Comparison of ENCODE assay signal across 8 cellular contexts in the genomic region with DNA sequence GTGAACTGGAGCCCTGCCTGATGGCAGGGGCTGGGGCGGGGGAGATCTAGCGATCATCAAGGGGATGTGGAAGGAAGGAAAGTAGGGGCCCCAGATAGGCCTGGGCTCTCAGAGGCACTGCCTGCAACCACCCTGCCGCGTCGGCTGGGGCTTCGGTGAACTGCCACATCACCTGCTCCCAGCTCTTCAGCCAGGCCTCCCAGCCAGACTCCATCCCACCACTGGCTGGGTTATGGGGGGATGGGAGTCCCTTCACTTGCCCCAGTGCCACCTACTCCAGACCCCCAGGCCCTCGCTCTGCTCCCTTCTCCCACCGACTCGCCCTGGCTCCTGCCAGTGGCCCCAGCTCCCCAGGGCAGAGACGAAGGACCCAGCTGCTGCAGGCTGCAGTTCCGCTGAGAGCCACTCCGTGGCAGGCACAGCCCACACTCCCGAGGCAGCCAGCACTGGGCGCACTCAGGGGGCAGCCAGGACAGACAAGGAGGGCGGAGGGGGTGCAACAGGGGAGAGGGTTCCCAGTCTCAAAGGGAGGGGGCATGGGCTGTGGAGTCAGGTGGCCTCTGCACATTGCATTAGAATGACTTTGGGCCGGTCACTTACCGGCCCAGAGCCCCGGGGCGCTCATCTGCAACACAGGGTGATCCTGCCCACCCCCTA. TPM values are rescaled to one million over a fixed set of nuclear protein-coding genes. Genes with fewer than 3 reads are reported as not detected.
A peak's percentile ranks its signal among the peaks of the same experiment; 100 is the strongest.
DNase-seq lines count a peak whose midpoint lies in the region; ATAC-seq and TF ChIP-seq lines count a peak whose summit lies in the region.

No MANE protein-coding gene starts in this region.

- H3K4me3 ChIP-seq in SK-N-SH (ENCODE audit: low read depth in 2 of 2, low read length in 1 of 2) (peak overlapping the region in 1 of 2 experiments; percentile 48; a peak in 1 of 4 replicates), adrenal gland (no peak overlapping the region), left ventricle myocardium inferior (no peak overlapping the region), sigmoid colon (no peak overlapping the region)

- no peak overlapping the region for H2AFZ ChIP-seq in SK-N-SH (ENCODE audit: low read depth)

- no peaks in the 10 kb centered on the region for H4K20me1 ChIP-seq in SK-N-SH (ENCODE audit: insufficient read depth)

- H3K79me2 ChIP-seq in SK-N-SH (ENCODE audit: insufficient read depth): no peaks in the 10 kb centered on the region

- H3K27ac ChIP-seq in SK-N-SH (ENCODE audit: low read depth in 2 of 2, low read length in 1 of 2): peak overlapping the region in 1 of 2 experiments; percentile 97; a peak in 2 of 4 replicates
- peak overlapping the region in 1 of 5 donors; percentile 56 for H3K27ac ChIP-seq in adrenal gland
- H3K27ac ChIP-seq in left ventricle myocardium inferior (replicated peaks): peak overlapping the region; percentile 96
- H3K27ac ChIP-seq in sigmoid colon: peak overlapping the region; percentile 79 to 97 (median 90)

- POLR2A ChIA-PET in SK-N-SH (lab: Yijun Ruan, JAX): interaction anchor here (0.9 to 5.5 kb wide), 9 partner anchors 8 to 175 kb away, joined by 3 to 41 read pairs (median 5); no protein-coding TSS in a partner anchor

- H3K4me1 ChIP-seq in SK-N-SH (ENCODE audit: control insufficient read depth in 1 of 2, insufficient read depth in 2 of 2, low read depth in 1 of 2, low read length in 1 of 2) (peaks cover 0 to 89% of the 10 kb centered on the region in 2 experiments; a peak in 2 of 4 replicates), adrenal gland (replicated peaks in 1 of 2) (peaks cover 0 to 15% of the 10 kb centered on the region in 2 donors), left ventricle myocardium inferior (peaks cover 99% of the 10 kb centered on the region), sigmoid colon (peaks cover 0 to 79% (median 75%) of the 10 kb centered on the region in 4 donors)

- WGBS in SK-N-SH (ENCODE audit: low lambda C conversion rate): 57% methylated on average over 18 of the region's 19 CpGs
- WGBS in adrenal gland, 4 donors: 35 to 58% (median 41%) methylated on average over 9 to 19 of the region's 19 CpGs
- 31 to 44% methylated on average over 19 of the region's 19 CpGs for WGBS in sigmoid colon, 2 donors

- H3K4me2 ChIP-seq in SK-N-SH: no peak overlapping the region

- TF ChIP-seq POLR2A in adrenal gland (IDR thresholded peaks at IDR 0.05) (no peak), sigmoid colon (IDR thresholded peaks at IDR 0.05) (no peak)

- CTCF ChIA-PET in SK-N-SH (lab: Yijun Ruan, JAX): interaction anchor here (0.6 to 27.1 kb wide), 40 partner anchors 9 to 578 kb away, joined by 3 to 761 read pairs (median 8); a partner anchor contains a TSS

- no peaks in the 10 kb centered on the region for H3K9me2 ChIP-seq in SK-N-SH

- no peaks in the 10 kb centered on the region for H3F3A ChIP-seq in SK-N-SH (replicated peaks; ENCODE audit: insufficient read depth)

- TF ChIP-seq CTCF in SK-N-SH (IDR thresholded peaks at IDR 0.05): peak; percentile 95
- TF ChIP-seq CTCF in adrenal gland (IDR thresholded peaks at IDR 0.05): peak; percentile 73 to 93 (median 82)
- peak; percentile 89 for TF ChIP-seq CTCF in left ventricle myocardium inferior (IDR thresholded peaks at IDR 0.05; ENCODE audit: borderline replicate concordance)
- TF ChIP-seq CTCF in sigmoid colon (IDR thresholded peaks at IDR 0.05): peak; percentile 98

- intact Hi-C loops in adrenal gland (cut with DNase I): no loop called here
- intact Hi-C loops in left ventricle myocardium inferior (cut with micrococcal nuclease): no loop called here
- intact Hi-C loops in sigmoid colon (cut with DNase I): loop anchor here (1.0 to 10.0 kb wide), 2 partner anchors 23 to 588 kb away; a partner anchor contains a TSS

- peak; percentile 94 for TF ChIP-seq RAD21 in SK-N-SH (IDR thresholded peaks at IDR 0.05; ENCODE audit: low read length)

- no peak overlapping the region for H3K9ac ChIP-seq in SK-N-SH

- ATAC-seq in HG03025 (IDR thresholded peaks at IDR 0.05; ENCODE audit: low FRiP score, unreplicated experiment) (peak; percentile 54), HG02970 (IDR thresholded peaks at IDR 0.05; ENCODE audit: low FRiP score, unreplicated experiment) (no peak)

- H3K36me3 ChIP-seq in SK-N-SH (replicated peaks in 1 of 2; ENCODE audit: control insufficient read depth in 1 of 2, insufficient read depth in 2 of 2, low read length in 1 of 2): no peaks in the 10 kb centered on the region
- no peaks in the 10 kb centered on the region for H3K36me3 ChIP-seq in adrenal gland (replicated peaks in 1 of 2)
- H3K36me3 ChIP-seq in left ventricle myocardium inferior: no peaks in the 10 kb centered on the region
- peaks cover 0 to under 1% (median 0%) of the 10 kb centered on the region in 4 donors for H3K36me3 ChIP-seq in sigmoid colon

- H3K9me3 ChIP-seq in SK-N-SH (no peaks in the 10 kb centered on the region), adrenal gland (replicated peaks in 1 of 3) (no peaks in the 10 kb centered on the region), left ventricle myocardium inferior (replicated peaks) (no peaks in the 10 kb centered on the region), sigmoid colon (no peaks in the 10 kb centered on the region)

- DNase-seq in NCI-H345 (lab: John Stamatoyannopoulos, UW): peak; percentile 13
- DNase-seq in NCI-H345 treated with DMSO at 0.1 percent for 48 hours (lab: John Stamatoyannopoulos, UW; ENCODE audit: unreplicated experiment): no peak
- peak; percentile 94 for DNase-seq in SK-N-SH
- peak; percentile 30 to 81 (median 56) for DNase-seq in adrenal gland
- DNase-seq in left ventricle myocardium inferior: peak; percentile 52
- DNase-seq in sigmoid colon: peak; percentile 85

- peak in 1 of 2 experiments; percentile 39; a peak in 1 of 4 replicates for TF ChIP-seq EP300 in SK-N-SH (IDR thresholded peaks at IDR 0.05; ENCODE audit: borderline replicate concordance in 1 of 2, low read depth in 1 of 2, low read length in 1 of 2)
- TF ChIP-seq EP300 in sigmoid colon (IDR thresholded peaks at IDR 0.05): no peak

- H3K27me3 ChIP-seq in SK-N-SH (ENCODE audit: insufficient read depth) (peaks cover 17% of the 10 kb centered on the region), adrenal gland (no peaks in the 10 kb centered on the region), left ventricle myocardium inferior (ENCODE audit: low read depth) (peaks cover 77% of the 10 kb centered on the region), sigmoid colon (no peaks in the 10 kb centered on the region)

TF ChIP-seq in SK-N-SH, 30 proteins besides CTCF, POLR2A, EP300 and RAD21:
- TF ChIP-seq JUND (IDR thresholded peaks at IDR 0.05) (no peak), MXI1 (IDR thresholded peaks at IDR 0.05; ENCODE audit: low read depth, low read length) (0 out of 2 replicates have a peak, but pooled peaks have one; percentile 35), SMC3 (IDR thresholded peaks at IDR 0.05; ENCODE audit: low read depth, low read length) (peak; percentile 92)

RNA-seq across cellular contexts. Expression of a gene that starts 15.2 kb away (rescaled TPM):
- 2.2 and 6.4 TPM in 2 replicates for polyA plus RNA-seq in SK-N-SH (2012; rRNA removed)
- 2.8 and 8.3 TPM in 2 replicates for polyA plus RNA-seq in SK-N-SH (2012; cell fraction: cytosol; rRNA removed)
- polyA plus RNA-seq in SK-N-SH (2012; cell fraction: nucleus; rRNA removed): 4.1 and 6.1 TPM in 2 replicates
- total RNA-seq in adrenal gland: 10 to 100 TPM in 1 of 8 donors, 1 to 10 TPM in 7; 1.1 to 10.7 (median 4.5) TPM
- polyA plus RNA-seq in adrenal gland: 10 to 100 TPM in 1 of 3 donors, 1 to 10 TPM in 2; 4.5 to 18.7 (median 6.8) TPM
- total RNA-seq in left ventricle myocardium inferior: 94.1 TPM
- total RNA-seq in sigmoid colon: 100 to 1,000 TPM in 1 of 4 donors, 10 to 100 TPM in 3; 40.6 to 107 (median 85.2) TPM
- 1 to 10 TPM in 2 of 3 donors, under 1 TPM in 1; 0.46 to 7.3 (median 1.2) TPM for polyA plus RNA-seq in sigmoid colon

RNA-seq across cellular contexts. Expression of a gene that starts 27.9 kb away (rescaled TPM):
- polyA plus RNA-seq in SK-N-SH (2012; rRNA removed): 0.15 and 0.41 TPM in 2 replicates
- 0.01 and 0.24 TPM in 2 replicates for polyA plus RNA-seq in SK-N-SH (2012; cell fraction: cytosol; rRNA removed)
- polyA plus RNA-seq in SK-N-SH (2012; cell fraction: nucleus; rRNA removed): 0.09 and 0.13 TPM in 2 replicates
- 10 to 100 TPM in 7 of 8 donors, 1 to 10 TPM in 1; 8.8 to 26.5 (median 15.6) TPM for total RNA-seq in adrenal gland
- polyA plus RNA-seq in adrenal gland: 10 to 100 TPM in 2 of 3 donors, 1 to 10 TPM in 1; 2.2 to 23.3 (median 14.9) TPM
- total RNA-seq in left ventricle myocardium inferior: 12.6 TPM
- total RNA-seq in sigmoid colon: 1 to 10 TPM; 1.3 to 7.2 (median 2.9) TPM
- 1 to 10 TPM in 2 of 3 donors, under 1 TPM in 1; 0.23 to 6.1 (median 1.2) TPM for polyA plus RNA-seq in sigmoid colon
